Comparison of ENCODE assay signal across 8 cellular contexts in the genomic region with DNA sequence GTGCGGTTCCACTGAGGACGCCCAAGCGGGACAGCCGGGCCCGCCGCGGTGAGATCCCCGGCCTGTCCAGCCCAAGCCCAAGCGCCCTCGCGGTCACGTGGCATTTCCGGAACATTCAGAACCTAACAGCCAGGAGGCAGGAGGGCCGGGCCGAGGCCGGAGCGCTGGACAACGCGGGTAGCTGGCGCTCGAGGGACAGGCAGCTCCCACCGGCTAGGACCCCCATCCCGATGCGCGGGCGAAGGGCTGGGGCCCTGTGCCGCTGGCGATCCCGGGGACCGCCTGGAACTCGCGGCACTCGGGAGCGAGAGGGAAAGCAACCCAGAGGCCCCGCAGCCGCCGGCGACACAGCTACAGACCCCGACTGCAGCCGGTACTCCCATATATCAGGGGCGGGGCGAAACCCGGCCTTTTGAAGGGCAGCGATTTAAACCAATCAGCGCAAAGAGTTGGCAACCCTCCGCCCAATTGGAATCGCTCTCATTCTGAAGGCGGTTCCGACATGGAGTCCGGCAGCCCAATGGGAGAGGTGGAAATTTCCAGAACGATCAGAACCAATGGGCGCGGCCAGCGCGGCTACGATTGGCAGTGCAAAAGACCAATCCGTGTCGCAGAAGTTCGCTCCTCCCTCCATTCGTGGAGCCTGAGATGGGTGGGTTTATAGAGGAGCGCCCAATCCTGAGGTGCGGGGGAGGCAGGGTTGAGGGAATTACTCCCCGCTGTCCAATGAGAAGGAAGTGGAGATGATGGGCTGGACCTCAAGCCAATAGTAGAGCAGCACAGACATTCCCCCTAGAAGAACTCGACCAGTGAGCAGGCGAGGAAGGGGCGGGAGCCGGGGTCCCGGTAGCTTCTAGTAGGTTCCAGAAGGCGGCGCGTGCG. TPM values are rescaled to one million over a fixed set of nuclear protein-coding genes. Genes with fewer than 3 reads are reported as not detected.
DNase-seq lines count a peak whose midpoint lies in the region; ATAC-seq and TF ChIP-seq lines count a peak whose summit lies in the region.

A gene (plus strand): TSS at position 849 of the 882 bp plus-strand sequence. CDS start 91 bp downstream, outside the sequence.

- peak; percentile 100 for DNase-seq in ELR (ENCODE audit: low read depth)
- DNase-seq in H4 (ENCODE audit: low spot score), result peak; percentile 100
- DNase-seq in LoVo (ENCODE audit: low spot score), result peak; percentile 99
- peak; percentile 98 for DNase-seq in RWPE2 (ENCODE audit: low spot score)
- DNase-seq in activated T-helper 2 cell treated with anti-CD3 and anti-CD28 coated beads, Interferon-gamma antibody, Interleukin-2, Interleukin-4, amounts not matched to agents 10 μg/mL and 5 μg/mL and 100 μg/mL, durations not matched to agents 14 hours and 24 hours and 36 hours (ENCODE audit: low spot score), result peak; percentile 99
- peak; percentile 100 for DNase-seq in fibroblast of peridontal ligament (ENCODE audit: extremely low read depth)
- peak; percentile 99 for DNase-seq in natural killer cell treated with Interleukin-12 subunit alpha and Interleukin-12 subunit beta and Interleukin-15 and Interleukin-18, amount 100 ng/mL, for 72 hours (ENCODE audit: low spot score)
- peak; percentile 99 for DNase-seq in stimulated activated naive CD8-positive, alpha-beta T cell treated with anti-CD3 and anti-CD28 coated beads, Interleukin-15, Interleukin-2, amounts not matched to agents 100 U/mL and 50 U/mL, for 24 hours

- TF ChIP-seq CTCF in RWPE2 (IDR thresholded peaks at IDR 0.05; ENCODE audit: poor library complexity, severe bottlenecking), result peak; percentile 27

- H3K4me3 Mint-ChIP-seq in activated T-helper 2 cell treated with anti-CD3 and anti-CD28 coated beads, Interferon-gamma antibody, Interleukin-2, Interleukin-4, amounts not matched to agents 10 μg/mL and 5 μg/mL and 100 μg/mL, durations not matched to agents 14 hours and 24 hours and 36 hours (ENCODE audit: low read depth), result peak within 1 kb of the TSS; percentile 94
- H3K4me3 Mint-ChIP-seq in natural killer cell treated with Interleukin-12 subunit alpha and Interleukin-12 subunit beta and Interleukin-15 and Interleukin-18, amount 100 ng/mL, for 72 hours, result peak within 1 kb of the TSS; percentile 87

- H3K4me3 ChIP-seq in RWPE2 (ENCODE audit: severe bottlenecking), result peak within 1 kb of the TSS; percentile 48

- H3K4me1 Mint-ChIP-seq in activated T-helper 2 cell treated with anti-CD3 and anti-CD28 coated beads, Interferon-gamma antibody, Interleukin-2, Interleukin-4, amounts not matched to agents 10 μg/mL and 5 μg/mL and 100 μg/mL, durations not matched to agents 14 hours and 24 hours and 36 hours (ENCODE audit: low read depth), result peaks cover 32% of the 10 kb centered on the region
- H3K4me1 Mint-ChIP-seq in natural killer cell treated with Interleukin-12 subunit alpha and Interleukin-12 subunit beta and Interleukin-15 and Interleukin-18, amount 100 ng/mL, for 72 hours (ENCODE audit: low read depth in 2 of 2), result peaks cover 23 to 32% of the 10 kb centered on the region in 2 donors

- peaks cover 8% of the 10 kb centered on the region for H3K4me1 ChIP-seq in RWPE2 (ENCODE audit: insufficient read depth, poor library complexity, severe bottlenecking)

- no peaks in the 10 kb centered on the region for H3K9me3 ChIP-seq in RWPE2 (ENCODE audit: severe bottlenecking)

- H3K27ac Mint-ChIP-seq in activated T-helper 2 cell treated with anti-CD3 and anti-CD28 coated beads, Interferon-gamma antibody, Interleukin-2, Interleukin-4, amounts not matched to agents 10 μg/mL and 5 μg/mL and 100 μg/mL, durations not matched to agents 14 hours and 24 hours and 36 hours, result peak within 1 kb of the TSS; percentile 98
- no peak within 1 kb of the TSS for H3K27ac Mint-ChIP-seq in natural killer cell treated with Interleukin-12 subunit alpha and Interleukin-12 subunit beta and Interleukin-15 and Interleukin-18, amount 100 ng/mL, for 72 hours

- intact Hi-C loops in activated T-helper 2 cell treated with anti-CD3 and anti-CD28 coated beads, Interferon-gamma antibody, Interleukin-2, Interleukin-4, amounts not matched to agents 10 μg/mL and 5 μg/mL and 100 μg/mL, durations not matched to agents 14 hours and 24 hours and 36 hours (cut with micrococcal nuclease), result loop anchor here (1.0 to 5.0 kb wide), 5 partner anchors 19 to 119 kb away; a partner anchor contains a TSS

- H3K36me3 Mint-ChIP-seq in activated T-helper 2 cell treated with anti-CD3 and anti-CD28 coated beads, Interferon-gamma antibody, Interleukin-2, Interleukin-4, amounts not matched to agents 10 μg/mL and 5 μg/mL and 100 μg/mL, durations not matched to agents 14 hours and 24 hours and 36 hours (ENCODE audit: low read depth), result peaks cover 31% of the 10 kb centered on the region
- no peaks in the 10 kb centered on the region for H3K36me3 Mint-ChIP-seq in natural killer cell treated with Interleukin-12 subunit alpha and Interleukin-12 subunit beta and Interleukin-15 and Interleukin-18, amount 100 ng/mL, for 72 hours

- H3K27me3 Mint-ChIP-seq in activated T-helper 2 cell treated with anti-CD3 and anti-CD28 coated beads, Interferon-gamma antibody, Interleukin-2, Interleukin-4, amounts not matched to agents 10 μg/mL and 5 μg/mL and 100 μg/mL, durations not matched to agents 14 hours and 24 hours and 36 hours (ENCODE audit: low read depth), result no peaks in the 10 kb centered on the region
- H3K27me3 Mint-ChIP-seq in natural killer cell treated with Interleukin-12 subunit alpha and Interleukin-12 subunit beta and Interleukin-15 and Interleukin-18, amount 100 ng/mL, for 72 hours, result no peaks in the 10 kb centered on the region

- H3K27ac ChIP-seq in RWPE2 (ENCODE audit: poor library complexity, severe bottlenecking), result peak within 1 kb of the TSS; percentile 75

- H3K9me3 Mint-ChIP-seq in activated T-helper 2 cell treated with anti-CD3 and anti-CD28 coated beads, Interferon-gamma antibody, Interleukin-2, Interleukin-4, amounts not matched to agents 10 μg/mL and 5 μg/mL and 100 μg/mL, durations not matched to agents 14 hours and 24 hours and 36 hours, result no peaks in the 10 kb centered on the region
- H3K9me3 Mint-ChIP-seq in natural killer cell treated with Interleukin-12 subunit alpha and Interleukin-12 subunit beta and Interleukin-15 and Interleukin-18, amount 100 ng/mL, for 72 hours, result no peaks in the 10 kb centered on the region

- no peaks in the 10 kb centered on the region for H3K27me3 ChIP-seq in RWPE2 (ENCODE audit: insufficient read depth, poor library complexity, severe bottlenecking)

- peaks cover 21% of the 10 kb centered on the region for H3K36me3 ChIP-seq in RWPE2 (ENCODE audit: low read depth)

- ATAC-seq in RWPE2 (ENCODE audit: low read depth), result peak; percentile 93
- ATAC-seq in natural killer cell treated with Interleukin-12 subunit alpha and Interleukin-12 subunit beta and Interleukin-15 and Interleukin-18, amount 100 ng/mL, for 72 hours, result peak; percentile 93 to 94
- ATAC-seq in stimulated activated naive CD8-positive, alpha-beta T cell treated with anti-CD3 and anti-CD28 coated beads, Interleukin-15, Interleukin-2, amounts not matched to agents 100 U/mL and 50 U/mL, for 24 hours, result peak; percentile 95

RNA-seq across cellular contexts. Expression of the gene that starts here (rescaled TPM):
- total RNA-seq in H4 (2014; rRNA removed; shearing (Covaris generic)), result 258 and 296 TPM in 2 replicates
- 480 and 484 TPM in 2 replicates for total RNA-seq in activated T-helper 2 cell treated with anti-CD3 and anti-CD28 coated beads, Interferon-gamma antibody, Interleukin-2, Interleukin-4, amounts not matched to agents 10 μg/mL and 5 μg/mL and 100 μg/mL, durations not matched to agents 14 hours and 24 hours and 36 hours
- total RNA-seq in natural killer cell treated with Interleukin-12 subunit alpha and Interleukin-12 subunit beta and Interleukin-15 and Interleukin-18, amount 100 ng/mL, for 72 hours, result 100 to 1,000 TPM; 431 to 450 TPM

Comparison
In these comparisons a context has a peak if more than half of its experiments do, and no peak if none do; other contexts are left out.
1. Peak in every context shown above with its lines: DNase-seq, ATAC-seq, H3K4me3 ChIP-seq and H3K27ac ChIP-seq.